Comparison of ENCODE assay signal across 13 cellular contexts in genomic region chr2:10620481-10620880, GRCh38.
DNase-seq lines count a peak whose midpoint lies in the region; ATAC-seq and TF ChIP-seq lines count a peak whose summit lies in the region.
"Had no signal": no experiment of that assay in that cellular context is flagged by ENCODE, and none has a peak within 500 bp of the region (broad histone marks: within the 10 kb centered on the region; RNA-seq: fewer than 3 reads in every experiment).

No MANE protein-coding gene starts in this region.

- H3K9ac ChIP-seq in SK-N-MC (ENCODE audit: insufficient read length) = no peak overlapping the region

- peak; percentile 68 to 70 for ATAC-seq in activated naive CD4-positive, alpha-beta T cell treated with anti-CD3 and anti-CD28 coated beads, Interleukin-2, amount 50 U/mL, for 72 hours
- no peak for ATAC-seq in HG02870 (IDR thresholded peaks at IDR 0.05; ENCODE audit: unreplicated experiment)
- ATAC-seq: Panc1, sciatic nerve had no signal

- no peak overlapping the region for H3K27ac Mint-ChIP-seq in activated naive CD4-positive, alpha-beta T cell treated with anti-CD3 and anti-CD28 coated beads, Interleukin-2, amount 50 U/mL, for 72 hours
- H3K27ac Mint-ChIP-seq: stimulated activated naive CD8-positive, alpha-beta T cell treated with anti-CD3 and anti-CD28 coated beads, Interleukin-15, Interleukin-2, amounts not matched to agents 100 ng/mL and 50 ng/mL, for 24 hours had no signal

- no peaks in the 10 kb centered on the region for H3K4me1 ChIP-seq in right atrium auricular region

- no peaks in the 10 kb centered on the region for H3K27me3 ChIP-seq in right atrium auricular region

- H3K9me3 Mint-ChIP-seq in activated naive CD4-positive, alpha-beta T cell treated with anti-CD3 and anti-CD28 coated beads, Interleukin-2, amount 50 U/mL, for 72 hours = no peaks in the 10 kb centered on the region
- H3K9me3 Mint-ChIP-seq: stimulated activated naive CD8-positive, alpha-beta T cell treated with anti-CD3 and anti-CD28 coated beads, Interleukin-15, Interleukin-2, amounts not matched to agents 100 ng/mL and 50 ng/mL, for 24 hours had no signal

- no peak overlapping the region for H3K4me3 ChIP-seq in SK-N-MC
- no peak overlapping the region for H3K4me3 ChIP-seq in fibroblast of mammary gland (ENCODE audit: control insufficient read depth, low read depth, low read length)
- no peak overlapping the region for H3K4me3 ChIP-seq in right atrium auricular region

- no peaks in the 10 kb centered on the region for H3K9me3 ChIP-seq in SK-N-MC (ENCODE audit: low read depth, low read length)
- H3K9me3 ChIP-seq in right atrium auricular region = no peaks in the 10 kb centered on the region

- H3K36me3 ChIP-seq in SK-N-MC (ENCODE audit: insufficient read depth, low read length) (peaks cover 24% of the 10 kb centered on the region), right atrium auricular region (peaks cover 7% of the 10 kb centered on the region)

- no peak for TF ChIP-seq CTCF in fibroblast of mammary gland (conservative IDR thresholded peaks at IDR 0.05; ENCODE audit: control insufficient read depth, insufficient read depth, low read depth, low read length)
- no peak for TF ChIP-seq CTCF in right atrium auricular region (IDR thresholded peaks at IDR 0.05)

- peaks cover 11 to 27% of the 10 kb centered on the region in 2 donors for H3K36me3 Mint-ChIP-seq in activated naive CD4-positive, alpha-beta T cell treated with anti-CD3 and anti-CD28 coated beads, Interleukin-2, amount 50 U/mL, for 72 hours

- H3K27ac ChIP-seq in SK-N-MC (no peak overlapping the region), right atrium auricular region (no peak overlapping the region)

- no peak for DNase-seq in activated naive CD4-positive, alpha-beta T cell treated with anti-CD3 and anti-CD28 coated beads, Interleukin-2, amount 50 U/mL, for 72 hours (ENCODE audit: low spot score in 2 of 2)
- DNase-seq in activated naive CD4-positive, alpha-beta T cell treated with Interleukin-2 at 50 U/mL for 16 hours = no peak
- DNase-seq in SK-N-MC (ENCODE audit: low read depth, low spot score) (peak; percentile 59), fibroblast of mammary gland (ENCODE audit: low read depth) (peak; percentile 88), AML-193 (lab: John Stamatoyannopoulos, UW) (no peak), NCI-H1436 (lab: John Stamatoyannopoulos, UW) (no peak), right atrium auricular region (ENCODE audit: low spot score) (no peak)
- DNase-seq: effector CD4-positive, alpha-beta T cell; NCI-H1105 had no signal

Comparison
In these comparisons a context has a peak if more than half of its experiments do, and no peak if none do; other contexts are left out.
1. DNase-seq: peak in SK-N-MC (single experiment) and fibroblast of mammary gland (single experiment); none in activated naive CD4-positive, alpha-beta T cell treated with anti-CD3 and anti-CD28 coated beads, Interleukin-2, amount 50 U/mL, for 72 hours (0 of 2), activated naive CD4-positive, alpha-beta T cell treated with Interleukin-2 at 50 U/mL for 16 hours (single experiment), AML-193 (0 of 2), NCI-H1436 (single experiment) and right atrium auricular region (single experiment).